ENCODE assay signal across 8 cellular contexts in the genomic region with DNA sequence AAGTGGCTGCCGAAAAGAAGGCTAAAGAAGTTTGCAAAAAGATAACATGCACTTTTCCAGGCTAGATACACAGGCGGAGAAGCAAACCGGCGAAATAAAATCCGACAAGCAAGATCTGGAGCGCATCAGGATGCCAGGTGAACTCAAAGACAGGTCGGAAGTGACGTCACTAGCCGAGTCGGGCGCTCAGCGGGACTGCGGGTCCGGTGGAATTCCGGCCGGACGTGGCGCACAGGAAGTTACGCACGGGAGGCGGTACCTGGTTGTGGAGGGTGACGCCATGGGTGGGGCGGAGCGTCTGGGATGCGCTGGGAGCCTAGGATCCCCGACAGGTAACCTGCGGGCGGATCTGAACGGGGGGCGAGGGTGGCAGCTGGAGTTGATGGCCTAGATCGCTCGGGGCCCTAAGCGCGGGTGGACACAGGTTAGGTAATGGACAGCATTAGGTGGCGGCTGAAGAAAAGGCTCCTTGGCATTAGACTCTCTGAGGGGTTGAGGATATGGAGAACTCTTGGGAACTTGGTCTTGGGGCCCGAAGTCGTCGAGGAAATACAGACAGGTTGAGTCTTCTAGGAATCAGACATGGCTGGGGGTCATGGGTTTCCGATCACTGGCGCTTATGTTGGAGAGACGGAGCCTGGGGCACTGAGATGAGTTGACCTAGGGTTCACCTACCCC. TPM values are rescaled to one million over a fixed set of nuclear protein-coding genes. Genes with fewer than 3 reads are reported as not detected.
DNase-seq lines count a peak whose midpoint lies in the region; ATAC-seq lines count a peak whose summit lies in the region.

No MANE protein-coding gene starts in this region.

- peaks cover 7% of the 10 kb centered on the region for H3K4me1 ChIP-seq in CD4-positive, CD25-positive, alpha-beta regulatory T cell (ENCODE audit: control insufficient read depth, insufficient read depth, low read length, poor library complexity, severe bottlenecking)
- H3K4me1 ChIP-seq in endocrine pancreas (ENCODE audit: control insufficient read depth, insufficient read depth, low read length), result peaks cover 11% of the 10 kb centered on the region

- peaks cover 0 to 11% (median 4%) of the 10 kb centered on the region in 7 donors for H3K9me3 Mint-ChIP-seq in CD4-positive, CD25-positive, alpha-beta regulatory T cell
- no peaks in the 10 kb centered on the region for H3K9me3 Mint-ChIP-seq in memory B cell

- peak overlapping the region; percentile 70 for H3K9ac ChIP-seq in endocrine pancreas (ENCODE audit: control insufficient read depth, insufficient read depth, low read length)

- H3K4me3 Mint-ChIP-seq in CD4-positive, CD25-positive, alpha-beta regulatory T cell, result peak overlapping the region; percentile 88 to 92 (median 90)
- peak overlapping the region; percentile 99 for H3K4me3 Mint-ChIP-seq in memory B cell

- peak; percentile 87 to 93 (median 89) for DNase-seq in CD4-positive, CD25-positive, alpha-beta regulatory T cell
- DNase-seq in HK-2 (ENCODE audit: unreplicated experiment), result peak; percentile 96
- DNase-seq in NK-92 treated with Interleukin-12 subunit alpha and Interleukin-12 subunit beta, amount 100 ng/mL, for 24 hours (lab: John Stamatoyannopoulos, UW), result peak; percentile 95
- peak; percentile 91 for DNase-seq in activated CD8-positive, alpha-beta memory T cell treated with anti-CD3 and anti-CD28 coated beads, Interleukin-2, amount 50 U/mL, for 1 hour (ENCODE audit: extremely low read depth)
- DNase-seq in memory B cell (ENCODE audit: low spot score in 2 of 2), result peak; percentile 90 to 92
- peak; percentile 86 to 94 (median 90) for DNase-seq in stimulated activated CD4-positive, alpha-beta T cell treated with anti-CD3 and anti-CD28 coated beads, TNF-alpha, amount 100 ng/mL, for 48 hours (ENCODE audit: low read depth in 3 of 3)

- H3K36me3 Mint-ChIP-seq in CD4-positive, CD25-positive, alpha-beta regulatory T cell, result no peaks in the 10 kb centered on the region
- H3K36me3 Mint-ChIP-seq in memory B cell, result peaks cover 5% of the 10 kb centered on the region

- H3K27me3 ChIP-seq in CD4-positive, CD25-positive, alpha-beta regulatory T cell (ENCODE audit: control insufficient read depth, insufficient read depth, low read length), result peaks cover 11% of the 10 kb centered on the region
- H3K27me3 ChIP-seq in endocrine pancreas (ENCODE audit: control insufficient read depth, insufficient read depth, low read length), result no peaks in the 10 kb centered on the region

- ATAC-seq in CD4-positive, CD25-positive, alpha-beta regulatory T cell (ENCODE audit: low read depth in 2 of 2), result peak; percentile 94 to 97
- peak; percentile 96 for ATAC-seq in GM19455 (IDR thresholded peaks at IDR 0.05; ENCODE audit: unreplicated experiment)
- ATAC-seq in memory B cell (ENCODE audit: low read depth), result peak; percentile 99

- peak overlapping the region; percentile 76 to 92 (median 90) for H3K27ac Mint-ChIP-seq in CD4-positive, CD25-positive, alpha-beta regulatory T cell
- peak overlapping the region; percentile 93 for H3K27ac Mint-ChIP-seq in memory B cell

- peak overlapping the region; percentile 53 for H3K27ac ChIP-seq in CD4-positive, CD25-positive, alpha-beta regulatory T cell (ENCODE audit: insufficient read depth, low read length, poor library complexity, severe bottlenecking)

- no peaks in the 10 kb centered on the region for H3K9me3 ChIP-seq in CD4-positive, CD25-positive, alpha-beta regulatory T cell (ENCODE audit: control insufficient read depth in 2 of 2, low read length in 2 of 2)
- H3K9me3 ChIP-seq in endocrine pancreas (ENCODE audit: control insufficient read depth, low read length), result no peaks in the 10 kb centered on the region

- H3K4me1 Mint-ChIP-seq in CD4-positive, CD25-positive, alpha-beta regulatory T cell, result peaks cover 8 to 15% (median 11%) of the 10 kb centered on the region in 4 donors
- H3K4me1 Mint-ChIP-seq in memory B cell, result peaks cover 15% of the 10 kb centered on the region

- H3K4me3 ChIP-seq in CD4-positive, CD25-positive, alpha-beta regulatory T cell (ENCODE audit: low read depth, low read length), result peak overlapping the region; percentile 89
- H3K4me3 ChIP-seq in endocrine pancreas (ENCODE audit: control insufficient read depth, insufficient read depth, low read length), result peak overlapping the region; percentile 91

- H3K36me3 ChIP-seq in CD4-positive, CD25-positive, alpha-beta regulatory T cell (ENCODE audit: control insufficient read depth, insufficient read depth, low read length), result no peaks in the 10 kb centered on the region
- H3K36me3 ChIP-seq in endocrine pancreas (ENCODE audit: control insufficient read depth, insufficient read depth, low read length), result no peaks in the 10 kb centered on the region

- H3K27me3 Mint-ChIP-seq in CD4-positive, CD25-positive, alpha-beta regulatory T cell, result peaks cover 19% of the 10 kb centered on the region
- H3K27me3 Mint-ChIP-seq in memory B cell, result peaks cover 9% of the 10 kb centered on the region

RNA-seq across cellular contexts. Expression of gene EHHADH, which starts 29.0 kb away (rescaled TPM):
- 0.30 TPM for total RNA-seq in CD4-positive, CD25-positive, alpha-beta regulatory T cell
- polyA plus RNA-seq in CD4-positive, CD25-positive, alpha-beta regulatory T cell, result under 1 TPM; 0.34 to 0.86 (median 0.63) TPM

Comparison
In these comparisons a context has a peak if more than half of its experiments do, and no peak if none do; other contexts are left out.
1. Peak in every context shown above with its lines: DNase-seq, ATAC-seq, H3K4me3 ChIP-seq and H3K27ac ChIP-seq.